8 cellular contexts compared by ENCODE assay signal in the genomic region with DNA sequence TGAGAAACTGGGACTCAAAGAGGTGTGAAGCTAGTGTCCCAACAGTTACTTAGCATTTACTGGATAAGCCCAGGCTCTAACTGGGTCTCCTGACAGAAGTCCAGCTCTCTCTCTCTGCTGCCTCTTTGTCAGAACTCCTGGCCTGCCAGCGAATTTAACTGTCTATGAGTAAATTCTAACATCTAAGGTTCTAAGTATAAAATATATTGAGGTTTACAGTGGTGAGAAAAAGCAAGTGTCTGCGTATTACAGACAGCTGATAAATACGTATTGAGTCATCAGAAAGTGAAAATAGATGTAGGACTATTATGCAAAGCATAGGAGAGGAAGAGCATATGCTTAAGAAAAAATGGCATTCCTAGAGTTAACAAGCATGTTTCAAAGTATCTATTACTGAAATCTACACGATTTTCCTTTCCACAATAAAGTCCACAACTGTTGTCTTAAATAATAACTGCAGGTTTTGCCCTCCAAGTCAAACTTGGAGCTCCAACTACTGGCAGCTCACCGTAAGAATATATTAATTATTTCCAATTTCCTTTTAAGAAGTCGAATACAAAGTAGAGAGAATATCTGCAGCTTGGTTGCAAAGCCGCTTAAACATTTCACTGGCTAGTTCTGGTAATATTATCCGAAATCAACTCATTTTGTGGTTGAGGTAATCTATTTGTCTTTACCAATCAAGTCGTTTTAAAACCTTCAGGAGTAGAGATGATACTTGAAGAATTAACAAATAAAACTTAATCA. TPM values are rescaled to one million over a fixed set of nuclear protein-coding genes. Genes with fewer than 3 reads are reported as not detected.
A peak's percentile ranks its signal among the peaks of the same experiment; 100 is the strongest.
DNase-seq lines count a peak whose midpoint lies in the region; ATAC-seq and TF ChIP-seq lines count a peak whose summit lies in the region.

No MANE protein-coding gene starts in this region.

- H3K36me3 Mint-ChIP-seq in Caco-2 (ENCODE audit: insufficient read depth, unreplicated experiment) = peaks cover 14% of the 10 kb centered on the region
- H3K36me3 Mint-ChIP-seq in T-cell = peaks cover 16% of the 10 kb centered on the region

- H3K4me1 ChIP-seq in Caco-2 (no peaks in the 10 kb centered on the region), esophagus muscularis mucosa (peaks cover 5 to 18% (median 13%) of the 10 kb centered on the region in 4 donors), rectal smooth muscle tissue (ENCODE audit: control insufficient read depth, insufficient read depth, low read length) (peaks cover 4% of the 10 kb centered on the region)

- BruUV-seq in Caco-2 (replicated peaks; lab: Mats Ljungman, UMichigan) = no TSS peak

- WGBS in esophagus muscularis mucosa = 25% methylated on average over 9 of the region's 9 CpGs

- H3K4me1 Mint-ChIP-seq in Caco-2 (ENCODE audit: low read depth, unreplicated experiment) = peaks cover 20% of the 10 kb centered on the region
- H3K4me1 Mint-ChIP-seq in T-cell = peaks cover 33 to 41% (median 34%) of the 10 kb centered on the region in 3 donors

- CTCF ChIA-PET in Caco-2 (lab: Charles Lee) (interaction anchor here (0.5 to 2.2 kb wide), 5 partner anchors 20 to 212 kb away, joined by 3 to 17 read pairs (median 3); no protein-coding TSS in a partner anchor), T-cell (lab: Charles Lee) (interaction anchor here (0.6 to 5.5 kb wide), 30 partner anchors 18 to 333 kb away, joined by 3 to 84 read pairs (median 5); a partner anchor contains a TSS)

- TF ChIP-seq EP300 in esophagus muscularis mucosa (IDR thresholded peaks at IDR 0.05) = no peak

- H3K36me3 ChIP-seq in Caco-2 (ENCODE audit: control insufficient read depth, insufficient read depth, low read length) = no peaks in the 10 kb centered on the region; the same call in 1 of the 2 replicates
- peaks cover 0 to 20% (median 11%) of the 10 kb centered on the region in 4 donors for H3K36me3 ChIP-seq in esophagus muscularis mucosa
- peaks cover 7% of the 10 kb centered on the region for H3K36me3 ChIP-seq in rectal smooth muscle tissue (ENCODE audit: control insufficient read depth, insufficient read depth, low read length)

- H3K27me3 ChIP-seq in Caco-2 (replicated peaks; ENCODE audit: control insufficient read depth, insufficient read depth, low read length) (no peaks in the 10 kb centered on the region), esophagus muscularis mucosa (no peaks in the 10 kb centered on the region), rectal smooth muscle tissue (ENCODE audit: control insufficient read depth, insufficient read depth, low read length) (no peaks in the 10 kb centered on the region)

- H3K27ac Mint-ChIP-seq in Caco-2 (ENCODE audit: unreplicated experiment) (no peak overlapping the region), T-cell (peak overlapping the region; percentile 92 to 96)

- POLR2A ChIA-PET in Caco-2 (lab: Charles Lee) (interaction anchor here (0.6 kb wide), 1 partner anchor 330 kb away, joined by 3 read pairs; no protein-coding TSS in a partner anchor), T-cell (lab: Charles Lee) (interaction anchor here (0.6 to 2.6 kb wide), 8 partner anchors 212 to 330 kb away, joined by 3 to 11 read pairs (median 3); a partner anchor contains a TSS)

- ATAC-seq in GM18909 (IDR thresholded peaks at IDR 0.05; ENCODE audit: poor library complexity, unreplicated experiment) (peak; percentile 35), HG03135 (IDR thresholded peaks at IDR 0.05; ENCODE audit: unreplicated experiment) (peak; percentile 38), T-cell (replicated peaks in 1 of 4) (no peak)

- TF ChIP-seq CTCF in Caco-2 (IDR thresholded peaks at IDR 0.05; ENCODE audit: insufficient read depth in 1 of 2, low read depth in 1 of 2, low read length in 1 of 2, severe bottlenecking in 1 of 2, unreplicated experiment in 1 of 2) (no peak), esophagus muscularis mucosa (IDR thresholded peaks at IDR 0.05) (peak; percentile 31 to 44 (median 39))

- no peaks in the 10 kb centered on the region for H3K27me3 Mint-ChIP-seq in Caco-2 (ENCODE audit: insufficient read depth, unreplicated experiment)
- no peaks in the 10 kb centered on the region for H3K27me3 Mint-ChIP-seq in T-cell

- no peaks in the 10 kb centered on the region for H3K9me3 Mint-ChIP-seq in Caco-2 (ENCODE audit: unreplicated experiment)
- no peaks in the 10 kb centered on the region for H3K9me3 Mint-ChIP-seq in T-cell

- H3K27ac ChIP-seq in esophagus muscularis mucosa (replicated peaks in 1 of 4) (peak overlapping the region; percentile 90 to 97 (median 94)), rectal smooth muscle tissue (ENCODE audit: low read depth, low read length) (peak overlapping the region; percentile 99)

- H3K4me3 ChIP-seq in Caco-2 (ENCODE audit: low read depth, low read length) (no peak overlapping the region), esophagus muscularis mucosa (peak overlapping the region; percentile 62 to 86 (median 77)), rectal smooth muscle tissue (ENCODE audit: low read length) (peak overlapping the region; percentile 84)

- DNase-seq in Caco-2 (no peak), T-cell (peak in 6 of 34 experiments; percentile 3 to 13 (median 6)), esophagus muscularis mucosa (ENCODE audit: extremely low spot score) (no peak), NCI-H1694 treated with DMSO at 0.1 percent for 48 hours (lab: John Stamatoyannopoulos, UW) (no peak), NCI-H1694 (lab: John Stamatoyannopoulos, UW) (no peak)

- H3K9me3 ChIP-seq in Caco-2 (no peaks in the 10 kb centered on the region), esophagus muscularis mucosa (no peaks in the 10 kb centered on the region)

- TF ChIP-seq POLR2A in esophagus muscularis mucosa (IDR thresholded peaks at IDR 0.05; ENCODE audit: low read depth) = no peak

- no peak overlapping the region for H3K9ac ChIP-seq in rectal smooth muscle tissue (ENCODE audit: low read length)

- peak overlapping the region; percentile 97 for H3K4me3 Mint-ChIP-seq in Caco-2 (ENCODE audit: unreplicated experiment)
- H3K4me3 Mint-ChIP-seq in T-cell = peak overlapping the region; percentile 97 to 98 (median 97)

- intact Hi-C loops in Caco-2 (cut with micrococcal nuclease; ENCODE audit: unreplicated experiment) (loop anchor here (5.0 kb wide), 2 partner anchors 105 to 335 kb away; no protein-coding TSS in a partner anchor), esophagus muscularis mucosa (cut with DNase I) (loop anchor here (5.0 to 10.0 kb wide), 4 partner anchors 100 to 335 kb away; a partner anchor contains a TSS)

RNA-seq across cellular contexts. Expression of a gene that starts 1.4 kb away (rescaled TPM):
- total RNA-seq in Caco-2 (2022) (5.1 and 5.9 TPM in 2 replicates), T-cell (100 to 1,000 TPM in 1 of 5 donors, 10 to 100 TPM in 4; 13.9 to 129 (median 20.7) TPM), esophagus muscularis mucosa (100 to 1,000 TPM; 337 to 754 (median 525) TPM)

Comparison
In these comparisons a context has a peak if more than half of its experiments do, and no peak if none do; other contexts are left out.
1. CTCF ChIP-seq: peak in esophagus muscularis mucosa (3 of 3); none in Caco-2 (0 of 2).
2. ATAC-seq: peak in GM18909 (single experiment) and HG03135 (single experiment); none in T-cell (0 of 4).